14 cellular contexts compared by ENCODE assay signal in genomic region chr4:169859366-169860216, GRCh38.
"Had no signal": no experiment of that assay in that cellular context is flagged by ENCODE, and none has a peak within 500 bp of the region (broad histone marks: within the 10 kb centered on the region; RNA-seq: fewer than 3 reads in every experiment).

No MANE protein-coding gene starts in this region.

- H3K4me2 ChIP-seq: smooth muscle cell had no signal

- H3K4me1 ChIP-seq: ascending aorta, parathyroid adenoma, right atrium auricular region, stomach, testis, uterus had no signal

- H3K79me2 ChIP-seq: parathyroid adenoma had no signal

- H3K4me3 Mint-ChIP-seq: activated naive CD8-positive, alpha-beta T cell treated with anti-CD3 and anti-CD28 coated beads, Interleukin-2, amount 50 U/mL, for 24 hours; activated T-helper 17 cell treated with anti-CD3 and anti-CD28 coated beads, Interleukin-2, amount 50 U/mL, for 72 hours; naive B cell had no signal

- ATAC-seq: activated naive CD8-positive, alpha-beta T cell treated with anti-CD3 and anti-CD28 coated beads, Interleukin-2, amount 50 U/mL, for 24 hours; activated T-helper 17 cell treated with anti-CD3 and anti-CD28 coated beads, Interleukin-2, amount 50 U/mL, for 72 hours had no signal

- H2AFZ ChIP-seq: parathyroid adenoma had no signal

- H3K4me3 ChIP-seq: ascending aorta, dorsolateral prefrontal cortex, lung, right atrium auricular region, smooth muscle cell, stomach, testis, uterus had no signal

- H3K9ac ChIP-seq: parathyroid adenoma had no signal

- H3K9me3 Mint-ChIP-seq: activated naive CD8-positive, alpha-beta T cell treated with anti-CD3 and anti-CD28 coated beads, Interleukin-2, amount 50 U/mL, for 24 hours; activated T-helper 17 cell treated with anti-CD3 and anti-CD28 coated beads, Interleukin-2, amount 50 U/mL, for 72 hours had no signal

- DNase-seq: activated CD4-positive, alpha-beta T cell treated with anti-CD3 and anti-CD28 coated beads, Interleukin-2, amount 50 U/mL, for 48 hours; activated naive CD4-positive, alpha-beta T cell treated with Interleukin-2 at 50 U/mL for 16 hours; activated naive CD8-positive, alpha-beta T cell treated with anti-CD3 and anti-CD28 coated beads, Interleukin-2, amount 50 U/mL, for 24 hours; dorsolateral prefrontal cortex; naive B cell; stomach; testis; uterus had no signal

- H3K36me3 ChIP-seq: ascending aorta, right atrium auricular region, stomach, uterus had no signal

- H3K27me3 ChIP-seq: ascending aorta, dorsolateral prefrontal cortex, right atrium auricular region, stomach, testis, uterus had no signal

- H3K27ac ChIP-seq: ascending aorta, dorsolateral prefrontal cortex, parathyroid adenoma, right atrium auricular region, stomach, testis, uterus had no signal

- H3K4me1 Mint-ChIP-seq: activated naive CD8-positive, alpha-beta T cell treated with anti-CD3 and anti-CD28 coated beads, Interleukin-2, amount 50 U/mL, for 24 hours; activated T-helper 17 cell treated with anti-CD3 and anti-CD28 coated beads, Interleukin-2, amount 50 U/mL, for 72 hours; naive B cell had no signal

- H3K9me3 ChIP-seq: ascending aorta, right atrium auricular region, stomach, testis, uterus had no signal

- H3K27ac Mint-ChIP-seq: activated naive CD8-positive, alpha-beta T cell treated with anti-CD3 and anti-CD28 coated beads, Interleukin-2, amount 50 U/mL, for 24 hours; activated T-helper 17 cell treated with anti-CD3 and anti-CD28 coated beads, Interleukin-2, amount 50 U/mL, for 72 hours; naive B cell had no signal

- H3K36me3 Mint-ChIP-seq: naive B cell had no signal
